13 cellular contexts compared by ENCODE assay signal in the genomic region with DNA sequence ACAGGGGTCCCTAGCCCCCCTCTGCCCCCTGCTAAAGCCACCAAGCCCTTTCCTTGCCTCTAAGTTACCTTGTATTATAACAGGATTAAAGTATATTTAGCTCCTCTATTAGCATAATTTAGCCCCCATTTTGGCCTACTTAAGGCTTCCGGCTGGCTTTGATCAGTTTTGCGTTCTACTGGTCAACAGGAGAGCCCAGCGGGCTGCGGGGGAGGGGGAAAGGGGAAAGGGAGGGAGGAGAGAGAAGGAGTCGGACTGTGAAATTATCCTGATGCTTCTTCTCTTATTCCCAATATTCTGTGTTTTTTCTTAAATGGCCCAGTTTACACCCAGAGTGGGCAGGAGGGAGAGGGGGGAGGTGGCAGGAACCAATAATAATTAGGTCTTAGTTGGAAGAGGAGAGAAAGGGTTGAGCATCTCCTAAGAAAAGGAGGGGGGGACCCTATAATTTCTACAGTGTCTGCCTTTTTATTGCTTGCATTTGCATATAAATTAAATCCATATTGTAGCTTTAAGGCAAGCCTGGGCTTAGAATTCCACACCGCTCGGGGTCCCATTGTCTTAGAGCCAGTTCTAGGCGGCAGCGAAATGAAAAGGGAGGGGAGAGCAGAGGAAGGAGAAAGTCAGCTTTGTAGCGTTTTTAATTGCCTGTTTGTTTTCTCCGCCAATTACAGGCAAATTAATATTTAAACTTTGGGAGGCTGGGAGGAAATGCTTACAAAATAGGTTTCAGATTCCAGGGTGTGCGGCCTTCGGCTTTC. TPM values are rescaled to one million over a fixed set of nuclear protein-coding genes. Genes with fewer than 3 reads are reported as not detected.
DNase-seq lines count a peak whose midpoint lies in the region; ATAC-seq and TF ChIP-seq lines count a peak whose summit lies in the region.
"Had no signal": no experiment of that assay in that cellular context is flagged by ENCODE, and none has a peak within 500 bp of the region (broad histone marks: within the 10 kb centered on the region; RNA-seq: fewer than 3 reads in every experiment).

No MANE protein-coding gene starts in this region.

- H3K9ac ChIP-seq in Karpas-422 (ENCODE audit: low read length): no peak overlapping the region

- no peak for TF ChIP-seq CTCF in AG10803 (conservative IDR thresholded peaks at IDR 0.05; ENCODE audit: low read length)
- TF ChIP-seq CTCF in HFFc6 (IDR thresholded peaks at IDR 0.05): no peak
- TF ChIP-seq CTCF in dorsolateral prefrontal cortex (IDR thresholded peaks at IDR 0.05 in 54 of 56, conservative IDR thresholded peaks at IDR 0.05 in 2 of 56; ENCODE audit: low read depth in 1 of 56, partially characterized antibody in 56 of 56): no peak

- ATAC-seq in HG03039 (IDR thresholded peaks at IDR 0.05; ENCODE audit: unreplicated experiment): no peak
- ATAC-seq: stimulated activated memory B cell treated with anti-CD40 and anti-IgM and Interleukin-4, amounts not matched to agents 10 μg/mL and 1 μg/mL and 100 μg/mL, for 72 hours had no signal

- peaks cover 34% of the 10 kb centered on the region for H3K27me3 Mint-ChIP-seq in HFFc6 (ENCODE audit: insufficient read depth)

- H2AFZ ChIP-seq in Karpas-422 (ENCODE audit: low read length): no peak overlapping the region

- H3K27ac ChIP-seq in dorsolateral prefrontal cortex (no peak overlapping the region), muscle layer of duodenum (ENCODE audit: low read length) (no peak overlapping the region), Karpas-422 (ENCODE audit: low read length) (no peak overlapping the region)

- DNase-seq in AG10803 (ENCODE audit: low read depth) (no peak), HFFc6 (no peak), dorsolateral prefrontal cortex (no peak), mesenteric fat pad (ENCODE audit: low spot score) (no peak), Karpas-422 (no peak), nucleus accumbens (lab: John Stamatoyannopoulos, UW) (no peak)
- DNase-seq: activated CD4-positive, alpha-beta memory T cell treated with anti-CD3 and anti-CD28 coated beads, Interleukin-2, amount 10 ng/mL, durations not matched to agents 7 days and 5 days; NCI-H1694 treated with DMSO at 0.1 percent for 48 hours; stimulated activated CD4-positive, alpha-beta T cell treated with anti-CD3 and anti-CD28 coated beads, Interleukin-2, amount 100 ng/mL, for 24 hours had no signal

- H3K79me2 ChIP-seq in Karpas-422 (ENCODE audit: low read length): no peaks in the 10 kb centered on the region

- H4K20me1 ChIP-seq in Karpas-422 (ENCODE audit: insufficient read depth, low read depth, low read length): no peaks in the 10 kb centered on the region

- H3K4me1 Mint-ChIP-seq in HFFc6 (ENCODE audit: low read depth): no peaks in the 10 kb centered on the region
- H3K4me1 Mint-ChIP-seq: activated CD4-positive, alpha-beta memory T cell treated with anti-CD3 and anti-CD28 coated beads, Interleukin-2, amount 10 ng/mL, durations not matched to agents 7 days and 5 days had no signal

- H3K27me3 ChIP-seq in dorsolateral prefrontal cortex (peaks cover 0 to 45% (median 8%) of the 10 kb centered on the region in 45 donors), muscle layer of duodenum (ENCODE audit: low read depth, low read length) (peaks cover 16% of the 10 kb centered on the region), Karpas-422 (ENCODE audit: low read length) (no peaks in the 10 kb centered on the region)

- H3K36me3 ChIP-seq in muscle layer of duodenum (ENCODE audit: control insufficient read depth in 1 of 2, insufficient read depth in 2 of 2, low read length in 2 of 2) (no peaks in the 10 kb centered on the region), Karpas-422 (ENCODE audit: insufficient read depth, low read length) (no peaks in the 10 kb centered on the region)

- intact Hi-C loops in dorsolateral prefrontal cortex (cut with DNase I): no loop called here

- peak overlapping the region; percentile 35; the same call in 1 of the 2 replicates for H3K4me3 ChIP-seq in AG10803 (ENCODE audit: low read length)
- H3K4me3 ChIP-seq in dorsolateral prefrontal cortex: peak overlapping the region in 55 of 59 donors; percentile 7 to 66 (median 40)
- peak overlapping the region; percentile 12 to 52 for H3K4me3 ChIP-seq in muscle layer of duodenum (ENCODE audit: low read depth in 1 of 2, low read length in 2 of 2)
- no peak overlapping the region for H3K4me3 ChIP-seq in Karpas-422 (ENCODE audit: low read length)

- H3K4me1 ChIP-seq in muscle layer of duodenum (ENCODE audit: control insufficient read depth in 1 of 2, insufficient read depth in 2 of 2, low read length in 2 of 2): no peaks in the 10 kb centered on the region
- H3K4me1 ChIP-seq in Karpas-422 (ENCODE audit: low read length): no peaks in the 10 kb centered on the region

- H3K36me3 Mint-ChIP-seq in HFFc6 (ENCODE audit: low read depth): no peaks in the 10 kb centered on the region
- H3K36me3 Mint-ChIP-seq: stimulated activated memory B cell treated with anti-CD40 and anti-IgM and Interleukin-4, amounts not matched to agents 10 μg/mL and 1 μg/mL and 100 μg/mL, for 72 hours had no signal

- H3K9me2 ChIP-seq in Karpas-422 (replicated peaks; ENCODE audit: insufficient read depth, low read length): no peaks in the 10 kb centered on the region

- no peak overlapping the region for H3K4me2 ChIP-seq in Karpas-422 (ENCODE audit: low read depth, low read length, poor library complexity, severe bottlenecking)

- peak overlapping the region; percentile 77 for H3K4me3 Mint-ChIP-seq in HFFc6
- H3K4me3 Mint-ChIP-seq: activated CD4-positive, alpha-beta memory T cell treated with anti-CD3 and anti-CD28 coated beads, Interleukin-2, amount 10 ng/mL, durations not matched to agents 7 days and 5 days had no signal

- no peak overlapping the region for H3K27ac Mint-ChIP-seq in HFFc6
- H3K27ac Mint-ChIP-seq: activated CD4-positive, alpha-beta memory T cell treated with anti-CD3 and anti-CD28 coated beads, Interleukin-2, amount 10 ng/mL, durations not matched to agents 7 days and 5 days; stimulated activated memory B cell treated with anti-CD40 and anti-IgM and Interleukin-4, amounts not matched to agents 10 μg/mL and 1 μg/mL and 100 μg/mL, for 72 hours had no signal

- no peaks in the 10 kb centered on the region for H3K9me3 ChIP-seq in muscle layer of duodenum (ENCODE audit: control insufficient read depth in 1 of 2, low read length in 2 of 2)
- H3K9me3 ChIP-seq in Karpas-422 (ENCODE audit: low read length): no peaks in the 10 kb centered on the region

- no peaks in the 10 kb centered on the region for H3K9me3 Mint-ChIP-seq in HFFc6
- H3K9me3 Mint-ChIP-seq: activated CD4-positive, alpha-beta memory T cell treated with anti-CD3 and anti-CD28 coated beads, Interleukin-2, amount 10 ng/mL, durations not matched to agents 7 days and 5 days; stimulated activated memory B cell treated with anti-CD40 and anti-IgM and Interleukin-4, amounts not matched to agents 10 μg/mL and 1 μg/mL and 100 μg/mL, for 72 hours had no signal

RNA-seq across cellular contexts. Expression of gene EN1, which starts 39.6 kb away (rescaled TPM):
- total RNA-seq in HFFc6 (2021; fragmentation: NEBNext Ultra II Directional; extraction: Animal tissue kit (Norgen Biotek cat#: 25700)): not detected
- under 1 TPM in 9 of 120 experiments, not detected in 111; 0.18 to 0.48 (median 0.22) TPM for total RNA-seq in dorsolateral prefrontal cortex
- total RNA-seq in mesenteric fat pad: 4.4 TPM
- not detected in 2 replicates for total RNA-seq in Karpas-422 (2014; rRNA removed; shearing (Covaris generic); ENCODE audit: low replicate concordance)
- total RNA-seq: activated CD4-positive, alpha-beta memory T cell treated with anti-CD3 and anti-CD28 coated beads, Interleukin-2, amount 10 ng/mL, durations not matched to agents 7 days and 5 days; T-helper 2 cell treated with Interferon-gamma antibody and Interleukin-4, amounts not matched to agents 100 ng/mL and 5 ng/mL, for 36 hours had no signal
